8 cellular contexts compared by ENCODE assay signal in genomic region chr14:105301103-105301914, GRCh38. TPM values are rescaled to one million over a fixed set of nuclear protein-coding genes. Genes with fewer than 3 reads are reported as not detected.
DNase-seq lines count a peak whose midpoint lies in the region; ATAC-seq and TF ChIP-seq lines count a peak whose summit lies in the region.

No MANE protein-coding gene starts in this region.

- H3K27ac ChIP-seq in left ventricle myocardium inferior (replicated peaks), result peak overlapping the region; percentile 98
- H3K27ac ChIP-seq in upper lobe of right lung, result peak overlapping the region; percentile 88

- intact Hi-C loops in left ventricle myocardium inferior (cut with micrococcal nuclease) (no loop called here), upper lobe of right lung (cut with DNase I) (no loop called here)

- H3K27me3 Mint-ChIP-seq in T-helper 1 cell treated with Interleukin-12 subunit alpha and Interleukin-12 subunit beta and Interleukin-4 antibody, amounts not matched to agents 30 μg/mL and 1 μg/mL, for 36 hours (ENCODE audit: low read depth), result no peaks in the 10 kb centered on the region
- H3K27me3 Mint-ChIP-seq in progenitor cell of endocrine pancreas, result peaks cover 4% of the 10 kb centered on the region

- H3K9me3 ChIP-seq in left ventricle myocardium inferior (replicated peaks) (no peaks in the 10 kb centered on the region), upper lobe of right lung (no peaks in the 10 kb centered on the region)

- H3K27ac Mint-ChIP-seq in T-helper 1 cell treated with Interleukin-12 subunit alpha and Interleukin-12 subunit beta and Interleukin-4 antibody, amounts not matched to agents 30 μg/mL and 1 μg/mL, for 36 hours, result peak overlapping the region; percentile 92
- peak overlapping the region; percentile 97 for H3K27ac Mint-ChIP-seq in progenitor cell of endocrine pancreas

- H3K4me1 Mint-ChIP-seq in T-helper 1 cell treated with Interleukin-12 subunit alpha and Interleukin-12 subunit beta and Interleukin-4 antibody, amounts not matched to agents 30 μg/mL and 1 μg/mL, for 36 hours (ENCODE audit: low read depth), result peaks cover 22% of the 10 kb centered on the region
- peaks cover 9% of the 10 kb centered on the region for H3K4me1 Mint-ChIP-seq in progenitor cell of endocrine pancreas (ENCODE audit: low read depth)

- peaks cover 9% of the 10 kb centered on the region for H3K36me3 Mint-ChIP-seq in T-helper 1 cell treated with Interleukin-12 subunit alpha and Interleukin-12 subunit beta and Interleukin-4 antibody, amounts not matched to agents 30 μg/mL and 1 μg/mL, for 36 hours (ENCODE audit: low read depth)
- H3K36me3 Mint-ChIP-seq in progenitor cell of endocrine pancreas (ENCODE audit: insufficient read depth), result no peaks in the 10 kb centered on the region

- TF ChIP-seq CTCF in GM13977 (IDR thresholded peaks at IDR 0.05; ENCODE audit: extremely low read depth, insufficient read depth, missing control alignments) (no peak), left ventricle myocardium inferior (IDR thresholded peaks at IDR 0.05; ENCODE audit: borderline replicate concordance) (no peak), progenitor cell of endocrine pancreas (IDR thresholded peaks at IDR 0.05; ENCODE audit: unreplicated experiment) (peak; percentile 7), upper lobe of right lung (IDR thresholded peaks at IDR 0.05) (no peak)

- in situ Hi-C loops in GM13977 (cut with MboI; ENCODE audit: low pct_unique_long_range_greater_than_20kb, low sequenced_read_pairs, unreplicated experiment), result no loop called here

- peak; percentile 49 for ATAC-seq in HG02870 (IDR thresholded peaks at IDR 0.05; ENCODE audit: unreplicated experiment)
- ATAC-seq in upper lobe of right lung, result peak; percentile 96

- peak overlapping the region; percentile 85 for H3K4me3 ChIP-seq in left ventricle myocardium inferior
- peak overlapping the region; percentile 89 for H3K4me3 ChIP-seq in upper lobe of right lung

- H3K4me1 ChIP-seq in left ventricle myocardium inferior (peaks cover 30% of the 10 kb centered on the region), upper lobe of right lung (peaks cover 16% of the 10 kb centered on the region)

- peak overlapping the region; percentile 90 for H3K4me3 Mint-ChIP-seq in T-helper 1 cell treated with Interleukin-12 subunit alpha and Interleukin-12 subunit beta and Interleukin-4 antibody, amounts not matched to agents 30 μg/mL and 1 μg/mL, for 36 hours
- H3K4me3 Mint-ChIP-seq in progenitor cell of endocrine pancreas (ENCODE audit: low read depth), result peak overlapping the region; percentile 84

- H3K27me3 ChIP-seq in left ventricle myocardium inferior (ENCODE audit: low read depth), result no peaks in the 10 kb centered on the region
- no peaks in the 10 kb centered on the region for H3K27me3 ChIP-seq in upper lobe of right lung

- H3K9me3 Mint-ChIP-seq in T-helper 1 cell treated with Interleukin-12 subunit alpha and Interleukin-12 subunit beta and Interleukin-4 antibody, amounts not matched to agents 30 μg/mL and 1 μg/mL, for 36 hours, result no peaks in the 10 kb centered on the region
- no peaks in the 10 kb centered on the region for H3K9me3 Mint-ChIP-seq in progenitor cell of endocrine pancreas (ENCODE audit: low read depth)

- DNase-seq in GM13977 (ENCODE audit: low spot score) (peak; percentile 100), NCI-H146 treated with DMSO at 0.1 percent for 48 hours (lab: John Stamatoyannopoulos, UW; ENCODE audit: unreplicated experiment) (peak; percentile 98), amygdala (lab: John Stamatoyannopoulos, UW) (peak; percentile 70 to 99 (median 93)), left ventricle myocardium inferior (peak; percentile 99), progenitor cell of endocrine pancreas (ENCODE audit: low spot score, unreplicated experiment) (peak; percentile 99), upper lobe of right lung (peak; percentile 100)

- H3K36me3 ChIP-seq in left ventricle myocardium inferior, result no peaks in the 10 kb centered on the region
- no peaks in the 10 kb centered on the region for H3K36me3 ChIP-seq in upper lobe of right lung

RNA-seq across cellular contexts. Expression of gene BRF1, which starts 0.5 kb away (rescaled TPM):
- total RNA-seq in left ventricle myocardium inferior, result 19.8 TPM
- 49.3 and 49.9 TPM in 2 replicates for total RNA-seq in progenitor cell of endocrine pancreas
- 31.2 TPM for total RNA-seq in upper lobe of right lung

RNA-seq across cellular contexts. Expression of gene PACS2, which starts 13.2 kb away (rescaled TPM):
- total RNA-seq in left ventricle myocardium inferior (64.0 TPM), progenitor cell of endocrine pancreas (177 and 193 TPM in 2 replicates), upper lobe of right lung (86.6 TPM)

RNA-seq across cellular contexts. Expression of gene BTBD6, which starts 53.0 kb away (rescaled TPM):
- total RNA-seq in left ventricle myocardium inferior (45.3 TPM), progenitor cell of endocrine pancreas (31.6 and 31.9 TPM in 2 replicates), upper lobe of right lung (51.3 TPM)

Comparison
In these comparisons a context has a peak if more than half of its experiments do, and no peak if none do; other contexts are left out.
1. Peak in every context shown above with its lines: DNase-seq, ATAC-seq, H3K4me3 ChIP-seq and H3K27ac ChIP-seq.